In the genomic region with DNA sequence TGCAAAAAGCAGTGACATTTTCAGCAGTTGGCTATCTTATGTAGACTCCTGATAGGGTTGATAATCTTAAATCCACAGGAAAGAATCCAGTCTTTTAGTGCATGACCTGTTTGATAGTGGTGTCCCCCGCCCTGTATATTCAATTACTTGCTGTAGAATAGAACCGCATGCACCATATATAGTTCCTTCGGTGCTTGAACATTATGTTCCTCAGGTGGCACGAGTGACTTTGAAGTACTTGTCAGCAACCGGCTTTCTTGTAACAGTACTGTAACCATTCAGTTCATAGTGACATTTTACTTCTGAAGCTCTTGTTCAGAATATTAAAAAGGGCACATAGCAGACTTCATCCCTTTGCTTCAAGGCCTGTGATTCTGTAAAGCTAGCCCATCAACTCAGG, we compare ENCODE assay signal across 12 cellular contexts.
"Had no signal": no experiment of that assay in that cellular context is flagged by ENCODE, and none has a peak within 500 bp of the region (broad histone marks: within the 10 kb centered on the region; RNA-seq: fewer than 3 reads in every experiment).

No MANE protein-coding gene starts in this region.

- ATAC-seq: WTC11 had no signal

- DNase-seq: activated CD4-positive, alpha-beta T cell treated with anti-CD3 and anti-CD28 coated beads for 4 hours; activated gamma-delta T cell; caudate nucleus; kidney glomerular epithelial cell; midbrain; naive B cell; stimulated activated naive CD4-positive, alpha-beta T cell had no signal

- H3K9me3 ChIP-seq: colonic mucosa, esophagus muscularis mucosa, pancreas had no signal

- H3K4me1 ChIP-seq: colonic mucosa, pancreas had no signal

- H3K27ac ChIP-seq: colonic mucosa, pancreas had no signal

- H3K27me3 ChIP-seq: colonic mucosa, esophagus muscularis mucosa, pancreas had no signal

- H3K4me3 ChIP-seq: colonic mucosa, esophagus muscularis mucosa, lung, pancreas had no signal

- H3K36me3 ChIP-seq: colonic mucosa, esophagus muscularis mucosa, pancreas had no signal
